ENCODE assay signal across 24 cellular contexts in genomic region chr12:49689236-49689635, GRCh38.
"Had no signal": no experiment of that assay in that cellular context is flagged by ENCODE, and none has a peak within 500 bp of the region (broad histone marks: within the 10 kb centered on the region; RNA-seq: fewer than 3 reads in every experiment).

No MANE protein-coding gene starts in this region.

- FAIRE-seq: endometrium, keratinocyte had no signal

- H3K36me3 Mint-ChIP-seq: WTC11 had no signal

- H3K4me3 ChIP-seq: heart right ventricle, mucosa of descending colon, right lobe of liver, skin epidermis, tibial artery had no signal

- ATAC-seq: heart right ventricle, left colon, mucosa of descending colon, right lobe of liver, WTC11 had no signal

- H3K4me1 ChIP-seq: right lobe of liver had no signal

- DNase-seq: activated CD4-positive, alpha-beta T cell treated with anti-CD3 and anti-CD28 coated beads, Interleukin-2, amount 10 ng/mL, durations not matched to agents 7 days and 5 days; activated CD8-positive, alpha-beta memory T cell treated with anti-CD3 and anti-CD28 coated beads for 24 hours; activated CD8-positive, alpha-beta memory T cell treated with anti-CD3 and anti-CD28 coated beads, Interleukin-2, amount 50 U/mL, for 4 hours; activated gamma-delta T cell; activated naive CD4-positive, alpha-beta T cell treated with anti-CD3 and anti-CD28 coated beads, Interleukin-2, amount 50 U/mL, for 16 hours; aorta; heart right ventricle; left colon; mesenchymal stem cell; mucosa of descending colon; nucleus accumbens; posterior cingulate gyrus; right lobe of liver; stimulated activated CD4-positive, alpha-beta T cell treated with anti-CD3 and anti-CD28 coated beads, Interleukin-2, amount 100 ng/mL, for 24 hours; stimulated activated naive CD4-positive, alpha-beta T cell treated with Interleukin-2 at 50 U/mL for 16 hours; substantia nigra; T1000; tibial artery had no signal

- H3K9me3 Mint-ChIP-seq: activated CD4-positive, alpha-beta T cell treated with anti-CD3 and anti-CD28 coated beads, Interleukin-2, amount 10 ng/mL, durations not matched to agents 7 days and 5 days; brain; T-helper 1 cell treated with Interleukin-12 subunit alpha and Interleukin-12 subunit beta and Interleukin-4 antibody, amounts not matched to agents 30 μg/mL and 1 μg/mL, for 36 hours; WTC11 had no signal

- H3K27ac ChIP-seq: right lobe of liver had no signal

- H3K9me3 ChIP-seq: heart right ventricle, mucosa of descending colon, right lobe of liver, tibial artery had no signal

- H3K4me3 Mint-ChIP-seq: activated CD4-positive, alpha-beta T cell treated with anti-CD3 and anti-CD28 coated beads, Interleukin-2, amount 10 ng/mL, durations not matched to agents 7 days and 5 days; brain; T-helper 1 cell treated with Interleukin-12 subunit alpha and Interleukin-12 subunit beta and Interleukin-4 antibody, amounts not matched to agents 30 μg/mL and 1 μg/mL, for 36 hours; WTC11 had no signal

- H3K27ac Mint-ChIP-seq: activated CD4-positive, alpha-beta T cell treated with anti-CD3 and anti-CD28 coated beads, Interleukin-2, amount 10 ng/mL, durations not matched to agents 7 days and 5 days; T-helper 1 cell treated with Interleukin-12 subunit alpha and Interleukin-12 subunit beta and Interleukin-4 antibody, amounts not matched to agents 30 μg/mL and 1 μg/mL, for 36 hours; WTC11 had no signal

- H3K27me3 Mint-ChIP-seq: activated CD4-positive, alpha-beta T cell treated with anti-CD3 and anti-CD28 coated beads, Interleukin-2, amount 10 ng/mL, durations not matched to agents 7 days and 5 days; brain had no signal

- H3K36me3 ChIP-seq: heart right ventricle, right lobe of liver, tibial artery had no signal

- H3K27me3 ChIP-seq: heart right ventricle, right lobe of liver, tibial artery had no signal
